12 cellular contexts compared by ENCODE assay signal in the genomic region with DNA sequence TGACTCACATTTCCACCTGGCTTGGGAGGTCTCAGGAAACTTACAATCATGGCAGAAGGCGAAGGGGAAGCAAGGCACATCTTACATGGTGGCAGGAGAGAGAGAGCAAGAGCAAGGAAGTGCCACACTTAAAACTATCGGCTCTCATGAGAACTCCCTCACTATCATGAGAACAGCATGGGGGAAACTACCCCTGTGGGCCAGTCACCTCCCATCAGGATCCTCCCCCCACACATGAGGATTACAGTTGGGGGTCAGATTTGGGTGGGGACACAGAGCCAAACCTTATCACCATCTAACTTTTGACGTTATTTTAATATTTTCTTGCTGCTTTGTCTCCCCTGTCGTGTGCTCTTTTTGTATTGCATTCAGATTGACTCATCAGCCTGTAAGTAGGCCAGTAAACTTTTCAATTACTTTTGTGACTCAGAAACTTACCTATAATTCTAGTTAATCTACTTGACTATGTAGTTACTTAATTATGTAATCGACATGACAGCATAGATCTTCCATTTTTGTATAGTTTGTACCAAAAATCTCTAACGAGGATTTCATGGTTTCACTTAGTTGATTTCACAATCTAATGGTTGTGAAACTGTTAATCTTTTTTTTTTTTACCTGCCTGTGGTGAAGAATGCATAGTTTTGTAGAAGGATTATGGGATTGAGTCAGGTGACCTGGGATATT. TPM values are rescaled to one million over a fixed set of nuclear protein-coding genes. Genes with fewer than 3 reads are reported as not detected.
DNase-seq lines count a peak whose midpoint lies in the region; ATAC-seq, FAIRE-seq and TF ChIP-seq lines count a peak whose summit lies in the region.
"Had no signal": no experiment of that assay in that cellular context is flagged by ENCODE, and none has a peak within 500 bp of the region (broad histone marks: within the 10 kb centered on the region; RNA-seq: fewer than 3 reads in every experiment).

No MANE protein-coding gene starts in this region.

- H3K4me3 Mint-ChIP-seq in natural killer cell treated with Interleukin-12 subunit alpha and Interleukin-12 subunit beta and Interleukin-15 and Interleukin-18, amount 100 ng/mL, for 72 hours, result peak overlapping the region; percentile 69

- CTCF ChIA-PET in RWPE1 (lab: Yijun Ruan, JAX), result no interaction called here

- H3K36me3 Mint-ChIP-seq in natural killer cell treated with Interleukin-12 subunit alpha and Interleukin-12 subunit beta and Interleukin-15 and Interleukin-18, amount 100 ng/mL, for 72 hours, result peaks cover 17% of the 10 kb centered on the region

- no peaks in the 10 kb centered on the region for H3K36me3 ChIP-seq in bronchial epithelial cell (ENCODE audit: control insufficient read depth, insufficient read depth, low read length)

- H3K4me3 ChIP-seq in bronchial epithelial cell (ENCODE audit: low read depth, low read length), result no peak overlapping the region

- peak overlapping the region; percentile 71 for H3K27ac ChIP-seq in RWPE1

- POLR2A ChIA-PET in RWPE1 (lab: Yijun Ruan, JAX; ENCODE audit: low non-redundant PET), result no interaction called here

- no peaks in the 10 kb centered on the region for H3K27me3 ChIP-seq in bronchial epithelial cell (ENCODE audit: control insufficient read depth, insufficient read depth, low read length)

- TF ChIP-seq CTCF in RWPE1 (conservative IDR thresholded peaks at IDR 0.05; ENCODE audit: low read depth), result no peak
- no peak for TF ChIP-seq CTCF in bronchial epithelial cell (IDR thresholded peaks at IDR 0.05; ENCODE audit: insufficient read depth, low read length, severe bottlenecking)

- DNase-seq in GM19239 (ENCODE audit: insufficient read length, low spot score), result no peak
- DNase-seq in RWPE1 (ENCODE audit: low spot score), result peak; percentile 40
- peak; percentile 82 for DNase-seq in bronchial epithelial cell (ENCODE audit: low read depth)
- DNase-seq in natural killer cell treated with Interleukin-12 subunit alpha and Interleukin-12 subunit beta and Interleukin-15 and Interleukin-18, amount 100 ng/mL, for 72 hours (ENCODE audit: low spot score), result no peak
- DNase-seq in NCI-H187 treated with DMSO at 0.1 percent for 48 hours (lab: John Stamatoyannopoulos, UW), result no peak
- no peak for DNase-seq in NCI-H1092 treated with DMSO at 0.1 percent for 48 hours (lab: John Stamatoyannopoulos, UW)
- DNase-seq in DMS153 treated with DMSO at 0.1 percent for 48 hours (lab: John Stamatoyannopoulos, UW; ENCODE audit: unreplicated experiment), result no peak
- DNase-seq: DMS79, nucleus accumbens had no signal

- H3K9me3 Mint-ChIP-seq in natural killer cell treated with Interleukin-12 subunit alpha and Interleukin-12 subunit beta and Interleukin-15 and Interleukin-18, amount 100 ng/mL, for 72 hours, result peaks cover 9% of the 10 kb centered on the region

- peak; percentile 72 to 84 for ATAC-seq in natural killer cell treated with Interleukin-12 subunit alpha and Interleukin-12 subunit beta and Interleukin-15 and Interleukin-18, amount 100 ng/mL, for 72 hours
- ATAC-seq in GM21528 (IDR thresholded peaks at IDR 0.05; ENCODE audit: low FRiP score, unreplicated experiment), result no peak
- ATAC-seq: HCT116, Right ventricle myocardium inferior had no signal

- no peaks in the 10 kb centered on the region for H3K27me3 Mint-ChIP-seq in natural killer cell treated with Interleukin-12 subunit alpha and Interleukin-12 subunit beta and Interleukin-15 and Interleukin-18, amount 100 ng/mL, for 72 hours

- peak overlapping the region; percentile 96 to 98 for H3K27ac Mint-ChIP-seq in natural killer cell treated with Interleukin-12 subunit alpha and Interleukin-12 subunit beta and Interleukin-15 and Interleukin-18, amount 100 ng/mL, for 72 hours

- peak; percentile 75 for FAIRE-seq in GM19239 (lab: Jason Lieb, UNC)
- FAIRE-seq in bronchial epithelial cell (lab: Jason Lieb, UNC), result no peak

- peaks cover 52 to 67% of the 10 kb centered on the region in 2 donors for H3K4me1 Mint-ChIP-seq in natural killer cell treated with Interleukin-12 subunit alpha and Interleukin-12 subunit beta and Interleukin-15 and Interleukin-18, amount 100 ng/mL, for 72 hours (ENCODE audit: low read depth in 2 of 2)

RNA-seq across cellular contexts. Expression of a gene that starts 18.2 kb away (rescaled TPM):
- total RNA-seq in bronchial epithelial cell, result 7.6 and 15.6 TPM in 2 replicates
- 10 to 100 TPM; 55.5 to 57.9 TPM for total RNA-seq in natural killer cell treated with Interleukin-12 subunit alpha and Interleukin-12 subunit beta and Interleukin-15 and Interleukin-18, amount 100 ng/mL, for 72 hours

Comparison
In these comparisons a context has a peak if more than half of its experiments do, and no peak if none do; other contexts are left out.
1. DNase-seq: peak in RWPE1 (single experiment) and bronchial epithelial cell (single experiment); none in GM19239 (single experiment), natural killer cell treated with Interleukin-12 subunit alpha and Interleukin-12 subunit beta and Interleukin-15 and Interleukin-18, amount 100 ng/mL, for 72 hours (single experiment), NCI-H187 treated with DMSO at 0.1 percent for 48 hours (single experiment), NCI-H1092 treated with DMSO at 0.1 percent for 48 hours (single experiment) and DMS153 treated with DMSO at 0.1 percent for 48 hours (single experiment).